Comparison of ENCODE assay signal across 20 cellular contexts in the genomic region with DNA sequence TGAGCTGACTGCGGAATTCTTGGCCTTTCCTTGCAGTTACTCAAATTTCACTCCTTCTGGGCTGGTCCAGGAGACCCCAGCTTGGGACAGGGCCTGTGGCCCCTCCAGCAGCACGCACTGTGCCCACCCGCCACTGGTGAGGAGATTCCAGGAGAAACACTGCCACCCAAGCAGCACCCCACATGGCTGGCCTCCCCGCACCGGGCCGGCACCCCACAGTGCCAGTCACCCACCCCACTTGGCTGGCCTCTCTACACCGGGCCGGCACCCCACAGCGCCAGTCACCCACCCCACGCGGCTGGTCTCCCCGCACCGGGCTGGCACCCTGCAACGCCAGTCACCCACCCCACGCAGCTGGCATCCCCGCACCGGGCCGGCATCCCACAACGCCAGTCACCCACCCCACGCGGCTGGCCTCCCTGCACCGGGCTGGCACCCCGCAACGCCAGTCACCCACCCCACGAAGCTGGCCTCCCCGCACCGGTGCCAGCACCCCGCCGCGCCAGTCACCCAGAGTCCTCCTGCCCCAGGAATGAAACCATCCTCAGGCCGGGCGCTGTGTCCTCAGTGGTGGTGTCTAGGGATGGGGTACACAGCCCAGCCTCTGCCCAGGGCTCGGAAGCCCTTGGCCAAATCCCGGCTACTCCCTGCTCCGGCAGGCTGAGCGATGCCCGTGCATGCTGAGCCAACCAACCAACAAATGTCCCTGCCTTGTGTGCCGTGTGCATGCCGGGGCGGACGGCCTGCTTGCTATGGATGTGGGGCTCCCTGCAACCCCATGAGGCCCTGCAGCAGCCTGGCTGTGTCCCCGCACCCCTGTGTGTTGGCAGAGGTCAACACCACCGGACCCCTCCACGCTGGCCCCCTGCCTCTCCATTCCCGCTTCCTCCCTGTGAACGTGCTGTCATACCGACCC. TPM values are rescaled to one million over a fixed set of nuclear protein-coding genes. Genes with fewer than 3 reads are reported as not detected.
DNase-seq lines count a peak whose midpoint lies in the region; ATAC-seq, FAIRE-seq and TF ChIP-seq lines count a peak whose summit lies in the region.
"Had no signal": no experiment of that assay in that cellular context is flagged by ENCODE, and none has a peak within 500 bp of the region (broad histone marks: within the 10 kb centered on the region; RNA-seq: fewer than 3 reads in every experiment).

No MANE protein-coding gene starts in this region.

- no peaks in the 10 kb centered on the region for H3K79me2 ChIP-seq in H1 (ENCODE audit: control insufficient read depth in 1 of 2, insufficient read depth in 2 of 2, low read length in 2 of 2)

- H2AFZ ChIP-seq in H1 (ENCODE audit: low read length) (no peak overlapping the region), neuronal stem cell (ENCODE audit: low read length) (no peak overlapping the region)

- peak; percentile 58 for DNase-seq in activated effector memory CD4-positive, alpha-beta T cell treated with anti-CD3 and anti-CD28 coated beads, Interleukin-2, amount 50 U/mL, for 16 hours
- DNase-seq in activated effector memory CD4-positive, alpha-beta T cell treated with Interleukin-2 at 50 U/mL for 16 hours = no peak
- DNase-seq in H1 (ENCODE audit: low read depth in 1 of 2, low spot score in 2 of 2) (no peak), neuronal stem cell (ENCODE audit: low spot score) (no peak), upper lobe of right lung (peak; percentile 54), cardiac septum (ENCODE audit: low spot score) (no peak), UCSD-AML1 (lab: John Stamatoyannopoulos, UW; ENCODE audit: unreplicated experiment) (no peak)
- no peak for DNase-seq in activated CD4-positive, alpha-beta T cell treated with anti-CD3 and anti-CD28 coated beads for 36 hours
- DNase-seq: CD4-positive, alpha-beta memory T cell; KG1; NCI-H1048; NCI-H1436 treated with DMSO at 0.1 percent for 48 hours; NCI-H2029 treated with DMSO at 0.1 percent for 48 hours; NCI-H2171 treated with DMSO at 0.1 percent for 48 hours; NCI-H446 treated with DMSO at 0.1 percent for 48 hours; NCI-H748 treated with DMSO at 0.1 percent for 48 hours had no signal

- H3K79me1 ChIP-seq in H1 (ENCODE audit: low read depth, low read length) = no peaks in the 10 kb centered on the region
- H3K79me1 ChIP-seq in neuronal stem cell (ENCODE audit: low read depth, low read length) = no peaks in the 10 kb centered on the region

- H3K27ac ChIP-seq in H1 (ENCODE audit: low read depth, low read length) (no peak overlapping the region), neuronal stem cell (replicated peaks; ENCODE audit: low read length) (no peak overlapping the region), upper lobe of right lung (no peak overlapping the region)
- H3K27ac ChIP-seq: 22Rv1 had no signal

- H3K18ac ChIP-seq in H1 (ENCODE audit: extremely low read depth, low read length) (peak overlapping the region; percentile 13; the same call in 1 of the 2 replicates), neuronal stem cell (ENCODE audit: low read length) (peak overlapping the region; percentile 61)

- H3K4me3 ChIP-seq in H1 (ENCODE audit: extremely low read depth in 1 of 4, insufficient read depth in 2 of 4, low read depth in 3 of 4, low read length in 4 of 4) = no peak overlapping the region
- no peak overlapping the region for H3K4me3 ChIP-seq in neuronal stem cell (ENCODE audit: low read length in 2 of 2)
- H3K4me3 ChIP-seq in upper lobe of right lung = no peak overlapping the region

- peaks cover 0 to 33% (median 18%) of the 10 kb centered on the region in 4 experiments; a peak in 6 of 7 replicates for H3K4me1 ChIP-seq in H1 (replicated peaks in 1 of 4; ENCODE audit: control insufficient read depth in 3 of 4, insufficient read depth in 4 of 4, low read length in 3 of 4)
- H3K4me1 ChIP-seq in neuronal stem cell (ENCODE audit: control insufficient read depth in 2 of 2, insufficient read depth in 1 of 2, low read depth in 1 of 2, low read length in 2 of 2) = peaks cover 2 to 12% of the 10 kb centered on the region in 2 donors
- H3K4me1 ChIP-seq in upper lobe of right lung = no peaks in the 10 kb centered on the region

- peaks cover 8% of the 10 kb centered on the region for H3K27me3 Mint-ChIP-seq in activated CD4-positive, alpha-beta T cell treated with anti-CD3 and anti-CD28 coated beads for 36 hours

- H3K14ac ChIP-seq in H1 (ENCODE audit: insufficient read length) = no peak overlapping the region
- peak overlapping the region; percentile 5 for H3K14ac ChIP-seq in neuronal stem cell (ENCODE audit: low read length)

- no peak overlapping the region for H3K4me3 Mint-ChIP-seq in activated CD4-positive, alpha-beta T cell treated with anti-CD3 and anti-CD28 coated beads for 36 hours
- H3K4me3 Mint-ChIP-seq: CD4-positive, alpha-beta memory T cell had no signal

- H3K36me3 Mint-ChIP-seq in activated CD4-positive, alpha-beta T cell treated with anti-CD3 and anti-CD28 coated beads for 36 hours (ENCODE audit: low read depth) = no peaks in the 10 kb centered on the region
- H3K36me3 Mint-ChIP-seq: CD4-positive, alpha-beta memory T cell had no signal

- H4K5ac ChIP-seq in H1 (ENCODE audit: insufficient read length, low read depth, low read length) = no peak overlapping the region

- no peak for TF ChIP-seq RAD21 in H1 (IDR thresholded peaks at IDR 0.05 in 1 of 2, conservative IDR thresholded peaks at IDR 0.05 in 1 of 2; ENCODE audit: low read depth in 2 of 2, low read length in 2 of 2)

- no peak overlapping the region; the same call in 1 of the 2 replicates for H4K8ac ChIP-seq in H1 (ENCODE audit: extremely low read depth, insufficient read depth, low read length)
- no peak overlapping the region for H4K8ac ChIP-seq in neuronal stem cell (ENCODE audit: low read depth, low read length)

- WGBS in H1 (ENCODE audit: extremely low coverage in 1 of 2, insufficient coverage in 1 of 2, insufficient read length in 1 of 2, insufficient replicate concordance in 2 of 2, low coverage in 1 of 2, low lambda C conversion rate in 2 of 2, missing lambda C conversion rate in 1 of 2), 2 experiments = 93% methylated on average over 43 of the region's 47 CpGs; no CpG with 5 or more reads in 1 of the 2 experiments
- no CpG with 5 or more reads among the region's 47 CpGs for WGBS in neuronal stem cell (ENCODE audit: extremely low coverage in 2 of 2, insufficient read length in 2 of 2, insufficient replicate concordance in 1 of 2), 2 donors

- 0 out of 2 replicates have a peak, but pooled peaks cover 4% of the 10 kb centered on the region for H3K23me2 ChIP-seq in H1 (ENCODE audit: low read depth, low read length)

- POLR2A ChIA-PET in H1 (lab: Charles Lee; ENCODE audit: partially characterized antibody) = interaction anchor here (1.0 to 2.2 kb wide), 6 partner anchors 10 to 51 kb away, joined by 3 to 10 read pairs (median 6); no protein-coding TSS in a partner anchor
- POLR2A ChIA-PET in activated CD4-positive, alpha-beta T cell treated with anti-CD3 and anti-CD28 coated beads for 36 hours (lab: Charles Lee) = no interaction called here

- CTCF ChIA-PET in H1 (lab: Charles Lee; ENCODE audit: partially characterized antibody) = interaction anchor here (0.7 to 4.2 kb wide), 11 partner anchors 10 to 221 kb away, joined by 3 to 28 read pairs (median 5); a partner anchor contains a TSS
- CTCF ChIA-PET in activated CD4-positive, alpha-beta T cell treated with anti-CD3 and anti-CD28 coated beads for 36 hours (lab: Charles Lee) = interaction anchor here (0.7 to 1.1 kb wide), 4 partner anchors 10 to 381 kb away, joined by 3 read pairs; no protein-coding TSS in a partner anchor

- H2BK5ac ChIP-seq in H1 (ENCODE audit: low read depth, low read length) (peak overlapping the region; percentile 71; the same call in 1 of the 2 replicates), neuronal stem cell (ENCODE audit: low read length) (no peak overlapping the region)

- TF ChIP-seq CTCF in H1 (IDR thresholded peaks at IDR 0.05; ENCODE audit: control extremely low read depth in 1 of 3, insufficient read depth in 1 of 3, low read depth in 1 of 3, low read length in 3 of 3) = no peak
- TF ChIP-seq CTCF in upper lobe of right lung (IDR thresholded peaks at IDR 0.05) = no peak

- H3K9ac ChIP-seq in H1 (replicated peaks in 1 of 4; ENCODE audit: extremely low read depth in 1 of 4, low read depth in 3 of 4, low read length in 3 of 4) = no peak overlapping the region
- peak overlapping the region; percentile 74 for H3K9ac ChIP-seq in neuronal stem cell (ENCODE audit: low read depth, low read length, poor library complexity)

- H3K36me3 ChIP-seq in H1 (ENCODE audit: control insufficient read depth in 2 of 4, insufficient read depth in 4 of 4, low read length in 3 of 4) (no peaks in the 10 kb centered on the region), neuronal stem cell (replicated peaks in 1 of 2; ENCODE audit: control insufficient read depth in 2 of 2, insufficient read depth in 2 of 2, low read length in 2 of 2) (no peaks in the 10 kb centered on the region), upper lobe of right lung (no peaks in the 10 kb centered on the region)

- H2BK20ac ChIP-seq in H1 (ENCODE audit: low read length) = peak overlapping the region; percentile 80; the same call in 1 of the 2 replicates

- peak; percentile 18 for ATAC-seq in upper lobe of right lung
- ATAC-seq in activated CD4-positive, alpha-beta T cell treated with anti-CD3 and anti-CD28 coated beads for 36 hours = no peak

- intact Hi-C loops in upper lobe of right lung (cut with DNase I) (no loop called here), cardiac septum (cut with DNase I) (no loop called here)
- intact Hi-C loops in activated CD4-positive, alpha-beta T cell treated with anti-CD3 and anti-CD28 coated beads for 36 hours (cut with DNase I, micrococcal nuclease) = no loop called here

- H2BK120ac ChIP-seq in H1 (replicated peaks; ENCODE audit: low read depth, low read length) (no peak overlapping the region), neuronal stem cell (ENCODE audit: low read depth, low read length) (no peak overlapping the region)

- H3K4ac ChIP-seq in H1 (replicated peaks; ENCODE audit: insufficient read length, low read depth, low read length) (peak overlapping the region; percentile 2), neuronal stem cell (ENCODE audit: low read length) (peak overlapping the region; percentile 44)

- H3K9me3 ChIP-seq in H1 (ENCODE audit: insufficient read depth in 2 of 2, low read depth in 1 of 2, low read length in 1 of 2) (peaks cover 8 to 10% of the 10 kb centered on the region in 2 experiments), neuronal stem cell (replicated peaks in 1 of 2; ENCODE audit: control insufficient read depth in 2 of 2, insufficient read depth in 1 of 2, low read depth in 1 of 2, low read length in 2 of 2) (peaks cover 0 to 2% of the 10 kb centered on the region in 2 donors), upper lobe of right lung (no peaks in the 10 kb centered on the region)

- H2BK12ac ChIP-seq in H1 (ENCODE audit: low read depth, low read length) = peak overlapping the region; percentile 85; the same call in 1 of the 2 replicates
- no peak overlapping the region for H2BK12ac ChIP-seq in neuronal stem cell (ENCODE audit: low read length)

- H4K91ac ChIP-seq in H1 (replicated peaks; ENCODE audit: insufficient read length, low read length) (peak overlapping the region; percentile 82), neuronal stem cell (ENCODE audit: low read depth, low read length, poor library complexity) (no peak overlapping the region)

- no peak overlapping the region for H3K27ac Mint-ChIP-seq in activated CD4-positive, alpha-beta T cell treated with anti-CD3 and anti-CD28 coated beads for 36 hours
- H3K27ac Mint-ChIP-seq: CD4-positive, alpha-beta memory T cell had no signal

- TF ChIP-seq POLR2A in H1 (IDR thresholded peaks at IDR 0.05; ENCODE audit: control extremely low read depth in 1 of 2, low read depth in 2 of 2, low read length in 2 of 2) = no peak

- H2AK5ac ChIP-seq in H1 (ENCODE audit: low read depth, low read length) = peak overlapping the region; percentile 65; the same call in 1 of the 2 replicates
- H2AK5ac ChIP-seq in neuronal stem cell (ENCODE audit: low read depth, low read length) = peak overlapping the region; percentile 89

- H4K20me1 ChIP-seq in H1 (replicated peaks in 1 of 2; ENCODE audit: control insufficient read depth in 1 of 2, insufficient read depth in 2 of 2, low read length in 2 of 2) = peaks cover 0 to 3% of the 10 kb centered on the region in 2 experiments

- H3K4me2 ChIP-seq in H1 (ENCODE audit: insufficient read depth in 1 of 2, low read depth in 2 of 2, low read length in 2 of 2) (peak overlapping the region in 1 of 2 experiments; percentile 90; a peak in 2 of 4 replicates), neuronal stem cell (ENCODE audit: insufficient read depth, low read length, poor library complexity, severe bottlenecking) (no peak overlapping the region)

- no peak overlapping the region for H3K56ac ChIP-seq in H1 (replicated peaks; ENCODE audit: insufficient read length, low read depth, low read length)

- no peaks in the 10 kb centered on the region for H3K9me3 Mint-ChIP-seq in activated CD4-positive, alpha-beta T cell treated with anti-CD3 and anti-CD28 coated beads for 36 hours (ENCODE audit: low read depth)
- H3K9me3 Mint-ChIP-seq: CD4-positive, alpha-beta memory T cell had no signal

- no peak for FAIRE-seq in H1 (lab: Jason Lieb, UNC)
- FAIRE-seq: GM19239 had no signal

- peak overlapping the region; percentile 72; the same call in 1 of the 2 replicates for H2BK15ac ChIP-seq in H1 (ENCODE audit: low read length)
- H2BK15ac ChIP-seq in neuronal stem cell (ENCODE audit: low read length) = no peak overlapping the region

- H3K23ac ChIP-seq in H1 (ENCODE audit: insufficient read length) = no peak overlapping the region
- peak overlapping the region; percentile 82 for H3K23ac ChIP-seq in neuronal stem cell (ENCODE audit: low read depth, low read length, poor library complexity)

- H3K27me3 ChIP-seq in H1 (replicated peaks in 1 of 4; ENCODE audit: control insufficient read depth in 3 of 4, extremely low read depth in 1 of 4, insufficient read depth in 3 of 4, low read length in 3 of 4) (0 out of 7 replicates have a peak, but pooled peaks cover 0 to 7% (median under 1%) of the 10 kb centered on the region in 4 experiments), neuronal stem cell (ENCODE audit: control insufficient read depth in 3 of 3, insufficient read depth in 3 of 3, low read depth in 1 of 3, low read length in 3 of 3) (peaks cover 0 to 15% (median 0%) of the 10 kb centered on the region in 3 experiments), upper lobe of right lung (peaks cover 4% of the 10 kb centered on the region)

- TF ChIP-seq EP300 in H1 (IDR thresholded peaks at IDR 0.05; ENCODE audit: borderline replicate concordance in 1 of 2, low read depth in 2 of 2, low read length in 2 of 2) = no peak

- no peaks in the 10 kb centered on the region for H3K4me1 Mint-ChIP-seq in activated CD4-positive, alpha-beta T cell treated with anti-CD3 and anti-CD28 coated beads for 36 hours

RNA-seq across cellular contexts. Expression of a gene that starts 38.6 kb away (rescaled TPM):
- 0.58 and 1.1 TPM in 2 replicates for total RNA-seq in H1 (2021; fragmentation: NEBNext Ultra II Directional; extraction: Animal tissue kit (Norgen Biotek cat#: 25700))
- polyA plus RNA-seq in H1 (2011; rRNA removed) = 0.89 and 1.5 TPM in 2 replicates
- 1.3 TPM for polyA plus RNA-seq in H1 (2011; cell fraction: cytosol; rRNA removed)
- 5.0 TPM for polyA plus RNA-seq in H1 (2011; cell fraction: nucleus; rRNA removed)
- polyA plus RNA-seq in H1 (2012, experiment 1 of 2) = 1.3 to 2.9 TPM (median 2.1 TPM) in 4 replicates
- polyA plus RNA-seq in H1 (2012, experiment 2 of 2) = 0.75 TPM
- 0.14 TPM for polyA plus RNA-seq in H1 (2013, experiment 1 of 2)
- 0.11 TPM for polyA plus RNA-seq in H1 (2013, experiment 2 of 2)
- 1.4 and 2.0 TPM in 2 replicates for polyA minus RNA-seq in H1 (2011; rRNA and poly(A)+ RNA removed)
- 1.2 TPM for polyA minus RNA-seq in H1 (2011; cell fraction: cytosol; rRNA and poly(A)+ RNA removed)
- polyA minus RNA-seq in H1 (2011; cell fraction: nucleus; rRNA and poly(A)+ RNA removed) = 3.9 TPM
- polyA plus RNA-seq in neuronal stem cell (2013, experiment 1 of 2) = 0.04 TPM
- 0.04 TPM for polyA plus RNA-seq in neuronal stem cell (2013, experiment 2 of 2)
- total RNA-seq in upper lobe of right lung (0.23 TPM), cardiac septum (not detected)
- total RNA-seq in activated CD4-positive, alpha-beta T cell treated with anti-CD3 and anti-CD28 coated beads for 36 hours = not detected
- total RNA-seq: CD4-positive, alpha-beta memory T cell; M059J had no signal
- polyA plus RNA-seq: BJ had no signal

RNA-seq across cellular contexts. Expression of a gene that starts 51.6 kb away (rescaled TPM):
- total RNA-seq in H1 (2021; fragmentation: NEBNext Ultra II Directional; extraction: Animal tissue kit (Norgen Biotek cat#: 25700)) = 93.0 and 101 TPM in 2 replicates
- polyA plus RNA-seq in H1 (2011; rRNA removed) = 96.3 and 145 TPM in 2 replicates
- 155 TPM for polyA plus RNA-seq in H1 (2011; cell fraction: cytosol; rRNA removed)
- 199 TPM for polyA plus RNA-seq in H1 (2011; cell fraction: nucleus; rRNA removed)
- 118 to 169 TPM (median 137 TPM) in 4 replicates for polyA plus RNA-seq in H1 (2012, experiment 1 of 2)
- polyA plus RNA-seq in H1 (2012, experiment 2 of 2) = 37.9 TPM
- polyA plus RNA-seq in H1 (2013, experiment 1 of 2) = 64.7 TPM
- polyA plus RNA-seq in H1 (2013, experiment 2 of 2) = 58.9 TPM
- polyA minus RNA-seq in H1 (2011; rRNA and poly(A)+ RNA removed) = 140 and 150 TPM in 2 replicates
- 77.9 TPM for polyA minus RNA-seq in H1 (2011; cell fraction: cytosol; rRNA and poly(A)+ RNA removed)
- 82.5 TPM for polyA minus RNA-seq in H1 (2011; cell fraction: nucleus; rRNA and poly(A)+ RNA removed)
- polyA plus RNA-seq in neuronal stem cell (2013, experiment 1 of 2) = 48.4 TPM
- polyA plus RNA-seq in neuronal stem cell (2013, experiment 2 of 2) = 50.1 TPM
- 78.8 TPM for total RNA-seq in upper lobe of right lung
- total RNA-seq in activated CD4-positive, alpha-beta T cell treated with anti-CD3 and anti-CD28 coated beads for 36 hours = 100 to 1,000 TPM; 103 to 121 TPM
- total RNA-seq in cardiac septum = 69.7 TPM

RNA-seq across cellular contexts. Expression of a gene that starts 53.0 kb away (rescaled TPM):
- total RNA-seq in H1 (2021; fragmentation: NEBNext Ultra II Directional; extraction: Animal tissue kit (Norgen Biotek cat#: 25700)) = not detected in 2 replicates
- polyA plus RNA-seq in H1 (2011; rRNA removed) = not detected in 2 replicates
- polyA plus RNA-seq in H1 (2011; cell fraction: cytosol; rRNA removed) = not detected
- polyA plus RNA-seq in H1 (2011; cell fraction: nucleus; rRNA removed) = not detected
- 0.20 to 0.44 TPM in 2 of 4 replicates, not detected in the others for polyA plus RNA-seq in H1 (2012, experiment 1 of 2)
- not detected for polyA plus RNA-seq in H1 (2012, experiment 2 of 2)
- polyA plus RNA-seq in H1 (2013, experiment 1 of 2) = not detected
- polyA plus RNA-seq in H1 (2013, experiment 2 of 2) = not detected
- polyA minus RNA-seq in H1 (2011; rRNA and poly(A)+ RNA removed) = not detected in 2 replicates
- polyA minus RNA-seq in H1 (2011; cell fraction: cytosol; rRNA and poly(A)+ RNA removed) = not detected
- polyA minus RNA-seq in H1 (2011; cell fraction: nucleus; rRNA and poly(A)+ RNA removed) = not detected
- not detected for polyA plus RNA-seq in neuronal stem cell (2013, experiment 1 of 2)
- not detected for polyA plus RNA-seq in neuronal stem cell (2013, experiment 2 of 2)
- total RNA-seq in upper lobe of right lung (not detected), cardiac septum (not detected)
- total RNA-seq in activated CD4-positive, alpha-beta T cell treated with anti-CD3 and anti-CD28 coated beads for 36 hours = not detected
- total RNA-seq: CD4-positive, alpha-beta memory T cell; M059J had no signal
- polyA plus RNA-seq: BJ; CD4-positive, alpha-beta memory T cell had no signal

Comparison
In these comparisons a context has a peak if more than half of its experiments do, and no peak if none do; other contexts are left out.
1. DNase-seq: peak in activated effector memory CD4-positive, alpha-beta T cell treated with anti-CD3 and anti-CD28 coated beads, Interleukin-2, amount 50 U/mL, for 16 hours (single experiment) and upper lobe of right lung (single experiment); none in activated effector memory CD4-positive, alpha-beta T cell treated with Interleukin-2 at 50 U/mL for 16 hours (single experiment), H1 (0 of 2), neuronal stem cell (single experiment), activated CD4-positive, alpha-beta T cell treated with anti-CD3 and anti-CD28 coated beads for 36 hours (single experiment), cardiac septum (single experiment) and UCSD-AML1 (single experiment).